ENCODE assay signal across 3 cellular contexts in the genomic region with DNA sequence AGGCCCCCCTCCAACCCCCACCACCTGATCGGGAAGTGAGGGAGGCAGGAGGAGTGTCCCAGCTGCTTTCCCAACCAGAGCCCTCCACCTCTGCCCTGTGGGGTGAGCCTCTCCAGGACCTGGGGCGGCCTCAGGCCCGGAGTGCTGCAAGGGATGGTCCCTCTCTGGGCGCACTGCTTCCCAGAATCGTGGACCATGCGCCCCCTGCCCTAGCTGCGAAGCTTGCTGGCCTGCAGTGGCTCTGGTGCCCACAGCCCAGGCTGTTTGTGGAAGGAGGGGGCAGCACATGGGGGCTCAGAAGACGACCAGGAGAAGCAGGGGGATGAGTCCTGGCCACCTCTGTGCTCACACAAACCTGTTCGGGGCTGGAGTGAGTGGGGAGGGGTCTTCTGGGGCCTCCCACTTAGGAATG.
TF ChIP-seq lines count a peak whose summit lies in the region.

No MANE protein-coding gene starts in this region.

TF ChIP-seq in SK-N-SH treated with all-trans-retinoic acid at 6 μM for 48 hours, 23 proteins besides CTCF, POLR2A, EP300 and RAD21:
- TF ChIP-seq RARB (CRISPR knock-in tag; IDR thresholded peaks at IDR 0.05) = no peak
- no peak for TF ChIP-seq ZNF70 (CRISPR knock-in tag; IDR thresholded peaks at IDR 0.05)
- TF ChIP-seq TCF4 (CRISPR knock-in tag; IDR thresholded peaks at IDR 0.05; ENCODE audit: borderline replicate concordance) = no peak
- TF ChIP-seq, protein P1, sequence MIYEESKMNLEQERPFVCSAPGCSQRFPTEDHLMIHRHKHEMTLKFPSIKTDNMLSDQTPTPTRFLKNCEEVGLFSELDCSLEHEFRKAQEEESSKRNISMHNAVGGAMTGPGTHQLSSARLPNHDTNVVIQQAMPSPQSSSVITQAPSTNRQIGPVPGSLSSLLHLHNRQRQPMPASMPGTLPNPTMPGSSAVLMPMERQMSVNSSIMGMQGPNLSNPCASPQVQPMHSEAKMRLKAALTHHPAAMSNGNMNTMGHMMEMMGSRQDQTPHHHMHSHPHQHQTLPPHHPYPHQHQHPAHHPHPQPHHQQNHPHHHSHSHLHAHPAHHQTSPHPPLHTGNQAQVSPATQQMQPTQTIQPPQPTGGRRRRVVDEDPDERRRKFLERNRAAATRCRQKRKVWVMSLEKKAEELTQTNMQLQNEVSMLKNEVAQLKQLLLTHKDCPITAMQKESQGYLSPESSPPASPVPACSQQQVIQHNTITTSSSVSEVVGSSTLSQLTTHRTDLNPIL (CRISPR knock-in tag; IDR thresholded peaks at IDR 0.05; ENCODE audit: low read depth) = no peak
- TF ChIP-seq CSDC2 (CRISPR knock-in tag; IDR thresholded peaks at IDR 0.05) = no peak
- TF ChIP-seq, protein P2, sequence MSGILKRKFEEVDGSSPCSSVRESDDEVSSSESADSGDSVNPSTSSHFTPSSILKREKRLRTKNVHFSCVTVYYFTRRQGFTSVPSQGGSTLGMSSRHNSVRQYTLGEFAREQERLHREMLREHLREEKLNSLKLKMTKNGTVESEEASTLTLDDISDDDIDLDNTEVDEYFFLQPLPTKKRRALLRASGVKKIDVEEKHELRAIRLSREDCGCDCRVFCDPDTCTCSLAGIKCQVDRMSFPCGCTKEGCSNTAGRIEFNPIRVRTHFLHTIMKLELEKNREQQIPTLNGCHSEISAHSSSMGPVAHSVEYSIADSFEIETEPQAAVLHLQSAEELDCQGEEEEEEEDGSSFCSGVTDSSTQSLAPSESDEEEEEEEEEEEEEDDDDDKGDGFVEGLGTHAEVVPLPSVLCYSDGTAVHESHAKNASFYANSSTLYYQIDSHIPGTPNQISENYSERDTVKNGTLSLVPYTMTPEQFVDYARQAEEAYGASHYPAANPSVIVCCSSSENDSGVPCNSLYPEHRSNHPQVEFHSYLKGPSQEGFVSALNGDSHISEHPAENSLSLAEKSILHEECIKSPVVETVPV (CRISPR knock-in tag; IDR thresholded peaks at IDR 0.05) = no peak
- no peak for TF ChIP-seq ZC3H10 (CRISPR knock-in tag; IDR thresholded peaks at IDR 0.05)
- TF ChIP-seq PPARA (CRISPR knock-in tag; IDR thresholded peaks at IDR 0.05; ENCODE audit: borderline replicate concordance) = no peak
- TF ChIP-seq, protein P3, sequence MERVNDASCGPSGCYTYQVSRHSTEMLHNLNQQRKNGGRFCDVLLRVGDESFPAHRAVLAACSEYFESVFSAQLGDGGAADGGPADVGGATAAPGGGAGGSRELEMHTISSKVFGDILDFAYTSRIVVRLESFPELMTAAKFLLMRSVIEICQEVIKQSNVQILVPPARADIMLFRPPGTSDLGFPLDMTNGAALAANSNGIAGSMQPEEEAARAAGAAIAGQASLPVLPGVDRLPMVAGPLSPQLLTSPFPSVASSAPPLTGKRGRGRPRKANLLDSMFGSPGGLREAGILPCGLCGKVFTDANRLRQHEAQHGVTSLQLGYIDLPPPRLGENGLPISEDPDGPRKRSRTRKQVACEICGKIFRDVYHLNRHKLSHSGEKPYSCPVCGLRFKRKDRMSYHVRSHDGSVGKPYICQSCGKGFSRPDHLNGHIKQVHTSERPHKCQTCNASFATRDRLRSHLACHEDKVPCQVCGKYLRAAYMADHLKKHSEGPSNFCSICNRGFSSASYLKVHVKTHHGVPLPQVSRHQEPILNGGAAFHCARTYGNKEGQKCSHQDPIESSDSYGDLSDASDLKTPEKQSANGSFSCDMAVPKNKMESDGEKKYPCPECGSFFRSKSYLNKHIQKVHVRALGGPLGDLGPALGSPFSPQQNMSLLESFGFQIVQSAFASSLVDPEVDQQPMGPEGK (CRISPR knock-in tag; IDR thresholded peaks at IDR 0.05; ENCODE audit: borderline replicate concordance) = no peak
- TF ChIP-seq ISL1 (CRISPR knock-in tag; IDR thresholded peaks at IDR 0.05) = no peak
- no peak for TF ChIP-seq ZNF8 (CRISPR knock-in tag; IDR thresholded peaks at IDR 0.05)
- no peak for TF ChIP-seq ZNF565 (CRISPR knock-in tag; conservative IDR thresholded peaks at IDR 0.05; ENCODE audit: low read depth)
- no peak for TF ChIP-seq ZFP3 (CRISPR knock-in tag; IDR thresholded peaks at IDR 0.05)
- TF ChIP-seq ESRRG (CRISPR knock-in tag; IDR thresholded peaks at IDR 0.05) = no peak

TF ChIP-seq in SK-N-SH, 30 proteins besides CTCF, POLR2A, EP300 and RAD21:
- TF ChIP-seq, protein P4, sequence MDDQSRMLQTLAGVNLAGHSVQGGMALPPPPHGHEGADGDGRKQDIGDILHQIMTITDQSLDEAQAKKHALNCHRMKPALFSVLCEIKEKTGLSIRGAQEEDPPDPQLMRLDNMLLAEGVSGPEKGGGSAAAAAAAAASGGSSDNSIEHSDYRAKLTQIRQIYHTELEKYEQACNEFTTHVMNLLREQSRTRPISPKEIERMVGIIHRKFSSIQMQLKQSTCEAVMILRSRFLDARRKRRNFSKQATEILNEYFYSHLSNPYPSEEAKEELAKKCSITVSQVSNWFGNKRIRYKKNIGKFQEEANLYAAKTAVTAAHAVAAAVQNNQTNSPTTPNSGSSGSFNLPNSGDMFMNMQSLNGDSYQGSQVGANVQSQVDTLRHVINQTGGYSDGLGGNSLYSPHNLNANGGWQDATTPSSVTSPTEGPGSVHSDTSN (IDR thresholded peaks at IDR 0.05) = no peak
- TF ChIP-seq RFX5 (IDR thresholded peaks at IDR 0.05; ENCODE audit: low read length) = no peak
- TF ChIP-seq, protein P5, sequence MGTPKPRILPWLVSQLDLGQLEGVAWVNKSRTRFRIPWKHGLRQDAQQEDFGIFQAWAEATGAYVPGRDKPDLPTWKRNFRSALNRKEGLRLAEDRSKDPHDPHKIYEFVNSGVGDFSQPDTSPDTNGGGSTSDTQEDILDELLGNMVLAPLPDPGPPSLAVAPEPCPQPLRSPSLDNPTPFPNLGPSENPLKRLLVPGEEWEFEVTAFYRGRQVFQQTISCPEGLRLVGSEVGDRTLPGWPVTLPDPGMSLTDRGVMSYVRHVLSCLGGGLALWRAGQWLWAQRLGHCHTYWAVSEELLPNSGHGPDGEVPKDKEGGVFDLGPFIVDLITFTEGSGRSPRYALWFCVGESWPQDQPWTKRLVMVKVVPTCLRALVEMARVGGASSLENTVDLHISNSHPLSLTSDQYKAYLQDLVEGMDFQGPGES (IDR thresholded peaks at IDR 0.05; ENCODE audit: low read depth, low read length) = no peak
- no peak for TF ChIP-seq SMC3 (IDR thresholded peaks at IDR 0.05; ENCODE audit: low read depth, low read length)
- no peak for TF ChIP-seq FOSL2 (IDR thresholded peaks at IDR 0.05; ENCODE audit: borderline replicate concordance, low read depth)
- TF ChIP-seq YY1 (IDR thresholded peaks at IDR 0.05; ENCODE audit: low read depth) = no peak
- TF ChIP-seq POLR2AphosphoS5 (IDR thresholded peaks at IDR 0.05; ENCODE audit: low read depth, low read length) = no peak

TF ChIP-seq in H1, 55 proteins besides CTCF, POLR2A, EP300 and RAD21:
- TF ChIP-seq SIX5 (IDR thresholded peaks at IDR 0.05; ENCODE audit: low read depth, low read length) (no peak), TAF1 (IDR thresholded peaks at IDR 0.05; ENCODE audit: low read depth, low read length) (no peak), ZNF274 (IDR thresholded peaks at IDR 0.05; ENCODE audit: borderline replicate concordance, extremely low read depth, low read length) (no peak), TEAD4 (IDR thresholded peaks at IDR 0.05; ENCODE audit: low read depth, low read length) (no peak), FOSL1 (IDR thresholded peaks at IDR 0.05; ENCODE audit: insufficient read depth, low read depth, low read length) (no peak), POLR2AphosphoS5 (IDR thresholded peaks at IDR 0.05; ENCODE audit: low read depth, low read length) (no peak), CBX5 (IDR thresholded peaks at IDR 0.05; ENCODE audit: low read depth, low read length) (no peak), NRF1 (IDR thresholded peaks at IDR 0.05; ENCODE audit: low read depth, low read length) (no peak), HDAC2 (IDR thresholded peaks at IDR 0.05; ENCODE audit: borderline replicate concordance in 1 of 2, low read depth in 2 of 2, low read length in 2 of 2) (no peak)
- TF ChIP-seq, protein P6, sequence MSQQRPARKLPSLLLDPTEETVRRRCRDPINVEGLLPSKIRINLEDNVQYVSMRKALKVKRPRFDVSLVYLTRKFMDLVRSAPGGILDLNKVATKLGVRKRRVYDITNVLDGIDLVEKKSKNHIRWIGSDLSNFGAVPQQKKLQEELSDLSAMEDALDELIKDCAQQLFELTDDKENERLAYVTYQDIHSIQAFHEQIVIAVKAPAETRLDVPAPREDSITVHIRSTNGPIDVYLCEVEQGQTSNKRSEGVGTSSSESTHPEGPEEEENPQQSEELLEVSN (IDR thresholded peaks at IDR 0.05) = peak; percentile 48; the same call in 1 of the 2 replicates
- TF ChIP-seq, protein P7, sequence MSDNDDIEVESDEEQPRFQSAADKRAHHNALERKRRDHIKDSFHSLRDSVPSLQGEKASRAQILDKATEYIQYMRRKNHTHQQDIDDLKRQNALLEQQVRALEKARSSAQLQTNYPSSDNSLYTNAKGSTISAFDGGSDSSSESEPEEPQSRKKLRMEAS (IDR thresholded peaks at IDR 0.05) = peak; percentile 50; the same call in 1 of the 2 replicates
- TF ChIP-seq, protein P8, sequence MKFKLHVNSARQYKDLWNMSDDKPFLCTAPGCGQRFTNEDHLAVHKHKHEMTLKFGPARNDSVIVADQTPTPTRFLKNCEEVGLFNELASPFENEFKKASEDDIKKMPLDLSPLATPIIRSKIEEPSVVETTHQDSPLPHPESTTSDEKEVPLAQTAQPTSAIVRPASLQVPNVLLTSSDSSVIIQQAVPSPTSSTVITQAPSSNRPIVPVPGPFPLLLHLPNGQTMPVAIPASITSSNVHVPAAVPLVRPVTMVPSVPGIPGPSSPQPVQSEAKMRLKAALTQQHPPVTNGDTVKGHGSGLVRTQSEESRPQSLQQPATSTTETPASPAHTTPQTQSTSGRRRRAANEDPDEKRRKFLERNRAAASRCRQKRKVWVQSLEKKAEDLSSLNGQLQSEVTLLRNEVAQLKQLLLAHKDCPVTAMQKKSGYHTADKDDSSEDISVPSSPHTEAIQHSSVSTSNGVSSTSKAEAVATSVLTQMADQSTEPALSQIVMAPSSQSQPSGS (IDR thresholded peaks at IDR 0.05; ENCODE audit: low read length) = no peak
